In the genomic region with DNA sequence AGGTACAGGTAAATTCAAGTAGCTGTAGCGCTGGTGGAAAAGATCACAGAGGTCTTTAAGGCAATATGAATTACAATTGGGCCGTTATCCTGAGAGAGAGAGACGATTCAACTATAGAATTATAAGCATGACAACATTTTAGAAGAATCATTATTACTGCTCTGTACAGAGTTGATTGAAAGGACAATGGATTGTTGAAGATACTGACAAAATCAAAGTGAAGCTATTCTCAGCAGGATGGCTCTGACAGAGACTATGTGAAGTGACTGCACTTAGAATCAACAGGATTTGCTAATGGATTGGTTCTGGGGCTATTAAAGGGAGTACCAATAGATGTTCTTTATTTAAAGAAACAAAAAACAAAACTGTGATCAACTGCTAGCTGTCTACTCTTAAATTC, we compare ENCODE assay signal across 3 cellular contexts.
"Had no signal": no experiment of that assay in that cellular context is flagged by ENCODE, and none has a peak within 500 bp of the region (broad histone marks: within the 10 kb centered on the region; RNA-seq: fewer than 3 reads in every experiment).

No MANE protein-coding gene starts in this region.

- ATAC-seq: GM12878 had no signal

- DNase-seq: GDM1, GF-D8 had no signal

- H3K4me3 ChIP-seq: GM12878 had no signal
